In genomic region chr2:227703280-227703732, GRCh38 we compare ENCODE assay signal across 13 cellular contexts. TPM values are rescaled to one million over a fixed set of nuclear protein-coding genes. Genes with fewer than 3 reads are reported as not detected.
A peak's percentile ranks its signal among the peaks of the same experiment; 100 is the strongest.
DNase-seq lines count a peak whose midpoint lies in the region; ATAC-seq and TF ChIP-seq lines count a peak whose summit lies in the region.
"Had no signal": no experiment of that assay in that cellular context is flagged by ENCODE, and none has a peak within 500 bp of the region (broad histone marks: within the 10 kb centered on the region; RNA-seq: fewer than 3 reads in every experiment).

No MANE protein-coding gene starts in this region.

- H3K4me3 ChIP-seq in RWPE2 (ENCODE audit: severe bottlenecking) = no peak overlapping the region
- no peak overlapping the region for H3K4me3 ChIP-seq in foreskin fibroblast (ENCODE audit: low read depth in 1 of 2, low read length in 2 of 2)
- H3K4me3 ChIP-seq in Karpas-422 (ENCODE audit: low read length) = no peak overlapping the region
- H3K4me3 ChIP-seq: skin epidermis had no signal

- no peaks in the 10 kb centered on the region for H3K9me3 ChIP-seq in RWPE2 (ENCODE audit: severe bottlenecking)
- H3K9me3 ChIP-seq in Karpas-422 (ENCODE audit: low read length) = no peaks in the 10 kb centered on the region

- DNase-seq in H4 (ENCODE audit: low spot score) = peak; percentile 53
- no peak for DNase-seq in RWPE2 (ENCODE audit: low spot score)
- peak; percentile 19 to 49 for DNase-seq in foreskin fibroblast
- no peak for DNase-seq in sciatic nerve (ENCODE audit: low spot score)
- no peak for DNase-seq in GM20000 (ENCODE audit: low spot score)
- DNase-seq in Karpas-422 = no peak
- DNase-seq in activated T-cell treated with anti-CD3 and anti-CD28 coated beads, Interleukin-2, amount 50 U/mL, for 1 hour = no peak
- DNase-seq: brain microvascular endothelial cell, MM.1S had no signal

- peak overlapping the region; percentile 50 for H3K27ac ChIP-seq in RWPE2 (ENCODE audit: poor library complexity, severe bottlenecking)
- H3K27ac ChIP-seq in Karpas-422 (ENCODE audit: low read length) = no peak overlapping the region
- H3K27ac ChIP-seq: brain microvascular endothelial cell, skin epidermis had no signal

- no peak for TF ChIP-seq CTCF in RWPE2 (IDR thresholded peaks at IDR 0.05; ENCODE audit: poor library complexity, severe bottlenecking)
- TF ChIP-seq CTCF in foreskin fibroblast (IDR thresholded peaks at IDR 0.05; ENCODE audit: low read depth, low read length) = no peak
- TF ChIP-seq CTCF in GM20000 (IDR thresholded peaks at IDR 0.05; ENCODE audit: extremely low read depth, missing control alignments) = no peak

- no peak overlapping the region for H2AFZ ChIP-seq in Karpas-422 (ENCODE audit: low read length)

- H3K27me3 ChIP-seq in RWPE2 (ENCODE audit: insufficient read depth, poor library complexity, severe bottlenecking) (no peaks in the 10 kb centered on the region), Karpas-422 (ENCODE audit: low read length) (no peaks in the 10 kb centered on the region)
- H3K27me3 ChIP-seq: brain microvascular endothelial cell had no signal

- H3K36me3 ChIP-seq in RWPE2 (ENCODE audit: low read depth) = no peaks in the 10 kb centered on the region
- no peaks in the 10 kb centered on the region for H3K36me3 ChIP-seq in Karpas-422 (ENCODE audit: insufficient read depth, low read length)
- H3K36me3 ChIP-seq: brain microvascular endothelial cell had no signal

- intact Hi-C loops in sciatic nerve (cut with DNase I) = no loop called here

- ATAC-seq in RWPE2 (ENCODE audit: low read depth) = peak; percentile 92
- peak; percentile 51 for ATAC-seq in sciatic nerve
- ATAC-seq in HG02840 (IDR thresholded peaks at IDR 0.05; ENCODE audit: low FRiP score, unreplicated experiment) = no peak

- no peaks in the 10 kb centered on the region for H4K20me1 ChIP-seq in Karpas-422 (ENCODE audit: insufficient read depth, low read depth, low read length)

- peaks cover 19% of the 10 kb centered on the region for H3K4me1 ChIP-seq in RWPE2 (ENCODE audit: insufficient read depth, poor library complexity, severe bottlenecking)
- H3K4me1 ChIP-seq in Karpas-422 (ENCODE audit: low read length) = no peaks in the 10 kb centered on the region

- H3K9ac ChIP-seq in Karpas-422 (ENCODE audit: low read length) = no peak overlapping the region

- no peak overlapping the region for H3K4me2 ChIP-seq in Karpas-422 (ENCODE audit: low read depth, low read length, poor library complexity, severe bottlenecking)

- no peaks in the 10 kb centered on the region for H3K9me2 ChIP-seq in Karpas-422 (replicated peaks; ENCODE audit: insufficient read depth, low read length)

- no peaks in the 10 kb centered on the region for H3K79me2 ChIP-seq in Karpas-422 (ENCODE audit: low read length)

RNA-seq across cellular contexts. Expression of gene SLC19A3, which starts 14.5 kb away (rescaled TPM):
- total RNA-seq in H4 (2014; rRNA removed; shearing (Covaris generic)) = 0.27 and 0.51 TPM in 2 replicates
- 7.1 TPM for total RNA-seq in sciatic nerve
- total RNA-seq in Karpas-422 (2014; rRNA removed; shearing (Covaris generic); ENCODE audit: low replicate concordance) = not detected in 2 replicates
- total RNA-seq: glomerular endothelial cell; T-helper 2 cell treated with Interferon-gamma antibody and Interleukin-4, amounts not matched to agents 100 ng/mL and 5 ng/mL, for 36 hours had no signal

RNA-seq across cellular contexts. Expression of gene SCYGR6, which starts 21.3 kb away (rescaled TPM):
- not detected in 2 replicates for total RNA-seq in H4 (2014; rRNA removed; shearing (Covaris generic))
- total RNA-seq in sciatic nerve = not detected
- total RNA-seq in Karpas-422 (2014; rRNA removed; shearing (Covaris generic); ENCODE audit: low replicate concordance) = 6.1 TPM in 1 of 2 replicates, not detected in the other
- total RNA-seq: glomerular endothelial cell; T-helper 2 cell treated with Interferon-gamma antibody and Interleukin-4, amounts not matched to agents 100 ng/mL and 5 ng/mL, for 36 hours had no signal

RNA-seq across cellular contexts. Expression of gene SCYGR7, which starts 24.8 kb away (rescaled TPM):
- not detected in 2 replicates for total RNA-seq in H4 (2014; rRNA removed; shearing (Covaris generic))
- total RNA-seq in sciatic nerve = not detected
- total RNA-seq in Karpas-422 (2014; rRNA removed; shearing (Covaris generic); ENCODE audit: low replicate concordance) = not detected in 2 replicates
- total RNA-seq: glomerular endothelial cell; T-helper 2 cell treated with Interferon-gamma antibody and Interleukin-4, amounts not matched to agents 100 ng/mL and 5 ng/mL, for 36 hours had no signal

RNA-seq across cellular contexts. Expression of gene SCYGR5, which starts 36.7 kb away (rescaled TPM):
- not detected in 2 replicates for total RNA-seq in H4 (2014; rRNA removed; shearing (Covaris generic))
- total RNA-seq in sciatic nerve = not detected
- total RNA-seq in Karpas-422 (2014; rRNA removed; shearing (Covaris generic); ENCODE audit: low replicate concordance) = not detected in 2 replicates
- total RNA-seq: glomerular endothelial cell; T-helper 2 cell treated with Interferon-gamma antibody and Interleukin-4, amounts not matched to agents 100 ng/mL and 5 ng/mL, for 36 hours had no signal

RNA-seq across cellular contexts. Expression of gene SCYGR8, which starts 42.4 kb away (rescaled TPM):
- not detected in 2 replicates for total RNA-seq in H4 (2014; rRNA removed; shearing (Covaris generic))
- total RNA-seq in sciatic nerve = not detected
- not detected in 2 replicates for total RNA-seq in Karpas-422 (2014; rRNA removed; shearing (Covaris generic); ENCODE audit: low replicate concordance)
- total RNA-seq: glomerular endothelial cell; T-helper 2 cell treated with Interferon-gamma antibody and Interleukin-4, amounts not matched to agents 100 ng/mL and 5 ng/mL, for 36 hours had no signal

Comparison
In these comparisons a context has a peak if more than half of its experiments do, and no peak if none do; other contexts are left out.
1. DNase-seq: peak in H4 (single experiment) and foreskin fibroblast (2 of 2); none in RWPE2 (single experiment), sciatic nerve (single experiment), GM20000 (single experiment), Karpas-422 (single experiment) and activated T-cell treated with anti-CD3 and anti-CD28 coated beads, Interleukin-2, amount 50 U/mL, for 1 hour (single experiment).